Comparison of ENCODE assay signal across 1 cellular context in genomic region chr12:67541625-67541991, GRCh38.
TF ChIP-seq lines count a peak whose summit lies in the region.

No MANE protein-coding gene starts in this region.

TF ChIP-seq in HCT116, 20 proteins besides CTCF, POLR2A, EP300 and RAD21 (continued from another document):
- TF ChIP-seq ZBTB33 (IDR thresholded peaks at IDR 0.05; ENCODE audit: extremely low read depth, insufficient replicate concordance, low read length) = no peak
- no peak for TF ChIP-seq EZH2 (IDR thresholded peaks at IDR 0.05)
- TF ChIP-seq CEBPB (IDR thresholded peaks at IDR 0.05; ENCODE audit: low read depth) = no peak
- TF ChIP-seq CBX3 (IDR thresholded peaks at IDR 0.05; ENCODE audit: low read depth) = no peak
- no peak for TF ChIP-seq SIN3A (IDR thresholded peaks at IDR 0.05; ENCODE audit: low read depth)
- no peak for TF ChIP-seq EZH2phosphoT487 (IDR thresholded peaks at IDR 0.05; ENCODE audit: borderline replicate concordance)
- no peak for TF ChIP-seq SP1 (IDR thresholded peaks at IDR 0.05; ENCODE audit: low read depth)
- no peak for TF ChIP-seq FOSL1 (IDR thresholded peaks at IDR 0.05; ENCODE audit: low read depth)
- no peak for TF ChIP-seq MAX (IDR thresholded peaks at IDR 0.05)
- TF ChIP-seq JUND (IDR thresholded peaks at IDR 0.05) = no peak
- TF ChIP-seq REST (IDR thresholded peaks at IDR 0.05; ENCODE audit: low read depth) = no peak
- no peak for TF ChIP-seq ZFX (IDR thresholded peaks at IDR 0.05)
- TF ChIP-seq POLR2AphosphoS5 (IDR thresholded peaks at IDR 0.05; ENCODE audit: low read depth, low read length) = no peak
- TF ChIP-seq SRF (IDR thresholded peaks at IDR 0.05; ENCODE audit: low read depth) = no peak
- TF ChIP-seq YY1 (IDR thresholded peaks at IDR 0.05; ENCODE audit: extremely low read depth, insufficient replicate concordance, low read depth, low read length) = no peak
- TF ChIP-seq TCF7L2 (IDR thresholded peaks at IDR 0.05; ENCODE audit: borderline replicate concordance, extremely low read depth, insufficient read depth, insufficient read length) = no peak
- TF ChIP-seq EGR1 (IDR thresholded peaks at IDR 0.05; ENCODE audit: low read depth) = no peak
- no peak for TF ChIP-seq ZNF274 (IDR thresholded peaks at IDR 0.05; ENCODE audit: low read depth, low read length)
